In the genomic region with DNA sequence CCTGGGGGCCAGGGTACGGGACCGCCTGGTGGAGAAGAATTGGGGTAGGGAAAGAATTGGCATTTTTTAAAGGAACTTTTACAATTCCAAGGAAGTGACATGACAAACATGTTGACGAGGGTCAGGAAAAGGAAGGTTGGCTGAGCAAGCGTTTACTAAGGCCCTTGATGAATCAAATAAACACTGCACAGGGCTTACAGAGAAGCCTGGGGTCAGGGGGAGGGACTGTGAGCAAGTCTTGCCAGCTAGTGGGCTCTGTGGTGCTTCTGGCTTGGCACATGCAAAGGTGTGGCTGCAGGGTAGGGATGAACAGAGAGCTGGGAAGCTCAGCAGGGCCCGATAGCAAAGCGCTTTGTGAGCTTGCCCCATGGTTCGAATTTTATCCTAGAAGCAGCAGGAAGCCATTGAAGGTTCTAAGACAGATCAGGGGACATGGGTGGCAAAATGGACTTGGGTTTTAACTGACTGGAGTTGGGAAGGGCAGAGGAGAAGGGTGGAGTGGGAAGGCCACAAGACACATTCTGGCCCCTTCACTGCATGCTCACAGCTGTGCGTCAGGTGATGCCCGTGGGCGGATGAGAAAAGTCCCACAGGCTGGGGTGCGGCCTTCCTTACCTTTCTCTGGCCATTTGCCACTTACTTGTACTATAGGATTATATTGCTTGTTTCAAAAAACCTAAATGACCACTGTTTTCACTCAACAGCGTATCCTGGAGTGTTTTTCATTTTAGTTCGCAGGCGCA, we compare ENCODE assay signal across 1 cellular context.
A peak's percentile ranks its signal among the peaks of the same experiment; 100 is the strongest.
TF ChIP-seq lines count a peak whose summit lies in the region.

No MANE protein-coding gene starts in this region.

TF ChIP-seq in HepG2, 621 proteins besides CTCF, POLR2A, EP300 and RAD21 (continued from another document):
- TF ChIP-seq, protein P1, sequence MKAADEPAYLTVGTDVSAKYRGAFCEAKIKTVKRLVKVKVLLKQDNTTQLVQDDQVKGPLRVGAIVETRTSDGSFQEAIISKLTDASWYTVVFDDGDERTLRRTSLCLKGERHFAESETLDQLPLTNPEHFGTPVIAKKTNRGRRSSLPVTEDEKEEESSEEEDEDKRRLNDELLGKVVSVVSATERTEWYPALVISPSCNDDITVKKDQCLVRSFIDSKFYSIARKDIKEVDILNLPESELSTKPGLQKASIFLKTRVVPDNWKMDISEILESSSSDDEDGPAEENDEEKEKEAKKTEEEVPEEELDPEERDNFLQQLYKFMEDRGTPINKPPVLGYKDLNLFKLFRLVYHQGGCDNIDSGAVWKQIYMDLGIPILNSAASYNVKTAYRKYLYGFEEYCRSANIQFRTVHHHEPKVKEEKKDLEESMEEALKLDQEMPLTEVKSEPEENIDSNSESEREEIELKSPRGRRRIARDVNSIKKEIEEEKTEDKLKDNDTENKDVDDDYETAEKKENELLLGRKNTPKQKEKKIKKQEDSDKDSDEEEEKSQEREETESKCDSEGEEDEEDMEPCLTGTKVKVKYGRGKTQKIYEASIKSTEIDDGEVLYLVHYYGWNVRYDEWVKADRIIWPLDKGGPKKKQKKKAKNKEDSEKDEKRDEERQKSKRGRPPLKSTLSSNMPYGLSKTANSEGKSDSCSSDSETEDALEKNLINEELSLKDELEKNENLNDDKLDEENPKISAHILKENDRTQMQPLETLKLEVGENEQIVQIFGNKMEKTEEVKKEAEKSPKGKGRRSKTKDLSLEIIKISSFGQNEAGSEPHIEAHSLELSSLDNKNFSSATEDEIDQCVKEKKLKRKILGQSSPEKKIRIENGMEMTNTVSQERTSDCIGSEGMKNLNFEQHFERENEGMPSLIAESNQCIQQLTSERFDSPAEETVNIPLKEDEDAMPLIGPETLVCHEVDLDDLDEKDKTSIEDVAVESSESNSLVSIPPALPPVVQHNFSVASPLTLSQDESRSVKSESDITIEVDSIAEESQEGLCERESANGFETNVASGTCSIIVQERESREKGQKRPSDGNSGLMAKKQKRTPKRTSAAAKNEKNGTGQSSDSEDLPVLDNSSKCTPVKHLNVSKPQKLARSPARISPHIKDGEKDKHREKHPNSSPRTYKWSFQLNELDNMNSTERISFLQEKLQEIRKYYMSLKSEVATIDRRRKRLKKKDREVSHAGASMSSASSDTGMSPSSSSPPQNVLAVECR (CRISPR knock-in tag; IDR thresholded peaks at IDR 0.05; ENCODE audit: borderline replicate concordance): 0 out of 2 replicates have a peak, but pooled peaks have one; percentile 17
TF ChIP-seq in HepG2: peak in this region for 1.
